8 cellular contexts compared by ENCODE assay signal in genomic region chr22:39153220-39153860, GRCh38.
DNase-seq lines count a peak whose midpoint lies in the region; ATAC-seq and TF ChIP-seq lines count a peak whose summit lies in the region.

No MANE protein-coding gene starts in this region.

- DNase-seq in DND-41 (no peak), RPMI8226 (no peak), KG1 (lab: John Stamatoyannopoulos, UW) (no peak), NCI-H1436 treated with DMSO at 0.1 percent for 48 hours (lab: John Stamatoyannopoulos, UW) (no peak)
- no peak for DNase-seq in central memory CD8-positive, alpha-beta T cell (ENCODE audit: low spot score in 2 of 2)
- DNase-seq in stimulated activated CD4-positive, alpha-beta T cell treated with anti-CD3 and anti-CD28 coated beads, Interleukin-4, amount 100 ng/mL, for 1 hour: no peak

- H3K9me3 Mint-ChIP-seq in central memory CD8-positive, alpha-beta T cell: no peaks in the 10 kb centered on the region

- TF ChIP-seq CTCF in DND-41 (IDR thresholded peaks at IDR 0.05; ENCODE audit: borderline replicate concordance, extremely low read depth, low read length, poor library complexity, severe bottlenecking): no peak

- H3K9ac ChIP-seq in DND-41 (ENCODE audit: low read depth, low read length): peak overlapping the region; percentile 80
- peak overlapping the region; percentile 50 for H3K9ac ChIP-seq in muscle layer of colon (ENCODE audit: low read length)

- no peaks in the 10 kb centered on the region for H3K36me3 Mint-ChIP-seq in central memory CD8-positive, alpha-beta T cell (ENCODE audit: insufficient read depth)

- H3K27me3 ChIP-seq in DND-41 (ENCODE audit: insufficient read depth, low read length, poor library complexity) (peaks cover 6% of the 10 kb centered on the region), muscle layer of colon (ENCODE audit: control insufficient read depth in 1 of 2, insufficient read depth in 2 of 2, low read length in 2 of 2) (peaks cover 0 to 5% of the 10 kb centered on the region in 2 donors)

- no peaks in the 10 kb centered on the region for H4K20me1 ChIP-seq in DND-41 (ENCODE audit: insufficient read depth, low read length)

- peaks cover 41% of the 10 kb centered on the region for H3K4me1 Mint-ChIP-seq in central memory CD8-positive, alpha-beta T cell

- peak overlapping the region; percentile 99 for H3K4me2 ChIP-seq in DND-41 (ENCODE audit: insufficient read depth, low read length)

- peak overlapping the region; percentile 30 to 79; a peak in 3 of 4 replicates for H3K4me3 ChIP-seq in DND-41 (ENCODE audit: low read depth in 1 of 2, low read length in 2 of 2)
- peak overlapping the region; percentile 53 to 66 for H3K4me3 ChIP-seq in muscle layer of colon (ENCODE audit: low read depth in 1 of 2, low read length in 2 of 2)

- ATAC-seq in DND-41 (ENCODE audit: insufficient read depth, low read depth) (no peak), HG03439 (IDR thresholded peaks at IDR 0.05; ENCODE audit: unreplicated experiment) (peak; percentile 14)
- ATAC-seq in central memory CD8-positive, alpha-beta T cell (replicated peaks; ENCODE audit: extremely low read depth, poor library complexity, severe bottlenecking): no peak

- H3K36me3 ChIP-seq in DND-41 (ENCODE audit: insufficient read depth, low read length): peaks cover 15% of the 10 kb centered on the region
- H3K36me3 ChIP-seq in muscle layer of colon (ENCODE audit: insufficient read depth, low read length): peaks cover 16% of the 10 kb centered on the region

- peak overlapping the region; percentile 94 for H3K27ac Mint-ChIP-seq in central memory CD8-positive, alpha-beta T cell (ENCODE audit: low read depth)

- H3K27me3 Mint-ChIP-seq in central memory CD8-positive, alpha-beta T cell: peaks cover 17% of the 10 kb centered on the region

- H3K27ac ChIP-seq in DND-41 (ENCODE audit: low read length) (peak overlapping the region; percentile 73), muscle layer of colon (ENCODE audit: low read depth, low read length) (peak overlapping the region; percentile 64)

- peak overlapping the region; percentile 99 for H2AFZ ChIP-seq in DND-41 (ENCODE audit: low read depth, low read length)

- peak overlapping the region; percentile 95 for H3K4me3 Mint-ChIP-seq in central memory CD8-positive, alpha-beta T cell

- no peaks in the 10 kb centered on the region for H3K9me3 ChIP-seq in DND-41 (ENCODE audit: insufficient read depth, low read length, severe bottlenecking)
- no peaks in the 10 kb centered on the region for H3K9me3 ChIP-seq in muscle layer of colon (ENCODE audit: low read length)

- peaks cover 16% of the 10 kb centered on the region; the same call in 1 of the 2 replicates for H3K79me2 ChIP-seq in DND-41 (ENCODE audit: insufficient read depth, low read length)

- H3K4me1 ChIP-seq in DND-41 (ENCODE audit: insufficient read depth, low read length) (peaks cover 31% of the 10 kb centered on the region), muscle layer of colon (ENCODE audit: insufficient read depth, low read length) (peaks cover 32% of the 10 kb centered on the region)
